Comparison of ENCODE assay signal across 9 cellular contexts in the genomic region with DNA sequence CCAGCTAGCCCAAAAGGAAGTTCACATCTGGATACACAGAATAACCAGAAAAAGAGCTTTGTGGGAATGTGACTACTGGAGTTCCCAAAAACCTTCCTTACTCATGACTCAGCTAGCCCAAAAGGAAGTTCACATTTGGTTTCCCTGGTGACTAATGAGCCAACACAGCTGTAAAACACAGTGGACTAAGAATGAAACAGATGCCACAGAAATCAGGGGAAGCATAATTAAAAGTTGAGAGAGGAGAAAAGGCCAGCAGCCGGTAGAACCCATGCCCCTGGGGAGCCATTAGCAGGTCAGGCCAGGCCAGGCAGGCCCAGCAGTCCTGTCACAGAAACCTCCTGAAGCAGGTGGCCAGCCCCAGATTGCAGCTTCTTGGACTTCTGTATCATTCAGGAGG.
DNase-seq lines count a peak whose midpoint lies in the region; ATAC-seq and FAIRE-seq lines count a peak whose summit lies in the region.
"Had no signal": no experiment of that assay in that cellular context is flagged by ENCODE, and none has a peak within 500 bp of the region (broad histone marks: within the 10 kb centered on the region; RNA-seq: fewer than 3 reads in every experiment).

No MANE protein-coding gene starts in this region.

- intact Hi-C loops in Right ventricle myocardium inferior (cut with DNase I) = loop anchor here (5.0 to 10.0 kb wide), 3 partner anchors 116 to 483 kb away; no protein-coding TSS in a partner anchor
- intact Hi-C loops in cardiac septum (cut with DNase I) = loop anchor here (2.0 to 5.0 kb wide), 5 partner anchors 29 to 276 kb away; no protein-coding TSS in a partner anchor
- intact Hi-C loops in activated T-helper 1 cell treated with anti-CD3 and anti-CD28 coated beads, Interleukin-12 subunit alpha, Interleukin-12 subunit beta, Interleukin-2, Interleukin-4 antibody, amounts not matched to agents 30 ng/mL and 10 ng/mL and 1 ng/mL, durations not matched to agents 14 hours and 24 hours and 36 hours (cut with micrococcal nuclease) = no loop called here
- intact Hi-C loops in right cardiac atrium (cut with DNase I) = no loop called here

- FAIRE-seq in HTR-8/SVneo (lab: Jason Lieb, UNC) = peak; percentile 44

- H3K36me3 ChIP-seq in skeletal muscle tissue (ENCODE audit: control insufficient read depth in 3 of 3, insufficient read depth in 3 of 3, low read length in 3 of 3) = no peaks in the 10 kb centered on the region
- H3K36me3 ChIP-seq in effector memory CD4-positive, alpha-beta T cell (ENCODE audit: control insufficient read depth, insufficient read depth, low read length) = peaks cover 3% of the 10 kb centered on the region

- H3K27ac ChIP-seq in right cardiac atrium (ENCODE audit: low read length) (peak overlapping the region; percentile 81), skeletal muscle tissue (ENCODE audit: low read depth, low read length) (peak overlapping the region; percentile 69)
- no peak overlapping the region for H3K27ac ChIP-seq in effector memory CD4-positive, alpha-beta T cell (ENCODE audit: insufficient read depth, low read length, poor library complexity, severe bottlenecking)

- H3K9me3 Mint-ChIP-seq in activated T-helper 1 cell treated with anti-CD3 and anti-CD28 coated beads, Interleukin-12 subunit alpha, Interleukin-12 subunit beta, Interleukin-2, Interleukin-4 antibody, amounts not matched to agents 30 ng/mL and 10 ng/mL and 1 ng/mL, durations not matched to agents 14 hours and 24 hours and 36 hours = no peaks in the 10 kb centered on the region

- H3K4me1 ChIP-seq in right cardiac atrium (ENCODE audit: control insufficient read depth, insufficient read depth, low read length) = peaks cover 22% of the 10 kb centered on the region
- H3K4me1 ChIP-seq in skeletal muscle tissue (ENCODE audit: control insufficient read depth in 3 of 3, insufficient read depth in 3 of 3, low read length in 3 of 3) = peaks cover 58 to 76% (median 68%) of the 10 kb centered on the region in 3 donors
- H3K4me1 ChIP-seq in effector memory CD4-positive, alpha-beta T cell (ENCODE audit: control insufficient read depth, insufficient read depth, low read length, poor library complexity, severe bottlenecking) = no peaks in the 10 kb centered on the region

- peak; percentile 72 for ATAC-seq in Right ventricle myocardium inferior
- ATAC-seq in right cardiac atrium = peak; percentile 54 to 80
- ATAC-seq in GM21515 (IDR thresholded peaks at IDR 0.05; ENCODE audit: unreplicated experiment) = no peak

- H3K9ac ChIP-seq in skeletal muscle tissue (ENCODE audit: low read depth in 1 of 3, low read length in 3 of 3) = no peak overlapping the region

- peaks cover 24% of the 10 kb centered on the region for H3K36me3 Mint-ChIP-seq in activated T-helper 1 cell treated with anti-CD3 and anti-CD28 coated beads, Interleukin-12 subunit alpha, Interleukin-12 subunit beta, Interleukin-2, Interleukin-4 antibody, amounts not matched to agents 30 ng/mL and 10 ng/mL and 1 ng/mL, durations not matched to agents 14 hours and 24 hours and 36 hours (ENCODE audit: low read depth)

- no peaks in the 10 kb centered on the region for H3K27me3 Mint-ChIP-seq in activated T-helper 1 cell treated with anti-CD3 and anti-CD28 coated beads, Interleukin-12 subunit alpha, Interleukin-12 subunit beta, Interleukin-2, Interleukin-4 antibody, amounts not matched to agents 30 ng/mL and 10 ng/mL and 1 ng/mL, durations not matched to agents 14 hours and 24 hours and 36 hours (ENCODE audit: insufficient read depth)
- H3K27me3 Mint-ChIP-seq: activated naive CD8-positive, alpha-beta T cell had no signal

- H3K27me3 ChIP-seq in right cardiac atrium (ENCODE audit: control insufficient read depth, insufficient read depth) = no peaks in the 10 kb centered on the region
- H3K27me3 ChIP-seq in skeletal muscle tissue (ENCODE audit: control insufficient read depth in 3 of 3, insufficient read depth in 3 of 3, low read length in 3 of 3) = no peaks in the 10 kb centered on the region
- no peaks in the 10 kb centered on the region for H3K27me3 ChIP-seq in effector memory CD4-positive, alpha-beta T cell (replicated peaks; ENCODE audit: control insufficient read depth, insufficient read depth, low read length, poor library complexity, severe bottlenecking)

- DNase-seq in Right ventricle myocardium inferior (ENCODE audit: missing footprints) (no peak), cardiac septum (ENCODE audit: low spot score) (no peak), HTR-8/SVneo (ENCODE audit: insufficient read length, low spot score) (peak; percentile 57), right cardiac atrium (peak; percentile 37 to 68 (median 60))
- no peak for DNase-seq in activated T-helper 1 cell treated with anti-CD3 and anti-CD28 coated beads, Interleukin-12 subunit alpha, Interleukin-12 subunit beta, Interleukin-2, Interleukin-4 antibody, amounts not matched to agents 30 ng/mL and 10 ng/mL and 1 ng/mL, durations not matched to agents 14 hours and 24 hours and 36 hours (ENCODE audit: low spot score)
- DNase-seq in effector memory CD4-positive, alpha-beta T cell = no peak

- H3K4me3 Mint-ChIP-seq in activated T-helper 1 cell treated with anti-CD3 and anti-CD28 coated beads, Interleukin-12 subunit alpha, Interleukin-12 subunit beta, Interleukin-2, Interleukin-4 antibody, amounts not matched to agents 30 ng/mL and 10 ng/mL and 1 ng/mL, durations not matched to agents 14 hours and 24 hours and 36 hours = no peak overlapping the region
- H3K4me3 Mint-ChIP-seq: activated naive CD8-positive, alpha-beta T cell had no signal

- peaks cover 20% of the 10 kb centered on the region for H3K4me1 Mint-ChIP-seq in activated T-helper 1 cell treated with anti-CD3 and anti-CD28 coated beads, Interleukin-12 subunit alpha, Interleukin-12 subunit beta, Interleukin-2, Interleukin-4 antibody, amounts not matched to agents 30 ng/mL and 10 ng/mL and 1 ng/mL, durations not matched to agents 14 hours and 24 hours and 36 hours (ENCODE audit: low read depth)

- H3K4me3 ChIP-seq in right cardiac atrium (ENCODE audit: low read length) (no peak overlapping the region), skeletal muscle tissue (ENCODE audit: low read length in 3 of 3) (peak overlapping the region in 1 of 3 donors; percentile 36)
- H3K4me3 ChIP-seq in effector memory CD4-positive, alpha-beta T cell (ENCODE audit: insufficient read depth, low read depth, low read length, poor library complexity, severe bottlenecking) = no peak overlapping the region

- H3K27ac Mint-ChIP-seq in activated T-helper 1 cell treated with anti-CD3 and anti-CD28 coated beads, Interleukin-12 subunit alpha, Interleukin-12 subunit beta, Interleukin-2, Interleukin-4 antibody, amounts not matched to agents 30 ng/mL and 10 ng/mL and 1 ng/mL, durations not matched to agents 14 hours and 24 hours and 36 hours = peak overlapping the region; percentile 67
- H3K27ac Mint-ChIP-seq: activated naive CD8-positive, alpha-beta T cell had no signal

- WGBS in right cardiac atrium = 4% methylated on average over 1 of the region's 1 CpG

- no peaks in the 10 kb centered on the region for H3K9me3 ChIP-seq in right cardiac atrium (ENCODE audit: control insufficient read depth, low read length)
- H3K9me3 ChIP-seq in skeletal muscle tissue (ENCODE audit: control insufficient read depth in 3 of 3, low read length in 3 of 3) = no peaks in the 10 kb centered on the region
- H3K9me3 ChIP-seq in effector memory CD4-positive, alpha-beta T cell (ENCODE audit: control insufficient read depth, low read length) = no peaks in the 10 kb centered on the region

Comparison
In these comparisons a context has a peak if more than half of its experiments do, and no peak if none do; other contexts are left out.
1. DNase-seq: peak in HTR-8/SVneo (single experiment) and right cardiac atrium (3 of 3); none in Right ventricle myocardium inferior (single experiment), cardiac septum (single experiment), activated T-helper 1 cell treated with anti-CD3 and anti-CD28 coated beads, Interleukin-12 subunit alpha, Interleukin-12 subunit beta, Interleukin-2, Interleukin-4 antibody, amounts not matched to agents 30 ng/mL and 10 ng/mL and 1 ng/mL, durations not matched to agents 14 hours and 24 hours and 36 hours (single experiment) and effector memory CD4-positive, alpha-beta T cell (0 of 3).
2. intact Hi-C loops: an anchor here in Right ventricle myocardium inferior (5.0 to 10.0 kb wide) and cardiac septum (2.0 to 5.0 kb wide); none called in activated T-helper 1 cell treated with anti-CD3 and anti-CD28 coated beads, Interleukin-12 subunit alpha, Interleukin-12 subunit beta, Interleukin-2, Interleukin-4 antibody, amounts not matched to agents 30 ng/mL and 10 ng/mL and 1 ng/mL, durations not matched to agents 14 hours and 24 hours and 36 hours and right cardiac atrium.